In the genomic region with DNA sequence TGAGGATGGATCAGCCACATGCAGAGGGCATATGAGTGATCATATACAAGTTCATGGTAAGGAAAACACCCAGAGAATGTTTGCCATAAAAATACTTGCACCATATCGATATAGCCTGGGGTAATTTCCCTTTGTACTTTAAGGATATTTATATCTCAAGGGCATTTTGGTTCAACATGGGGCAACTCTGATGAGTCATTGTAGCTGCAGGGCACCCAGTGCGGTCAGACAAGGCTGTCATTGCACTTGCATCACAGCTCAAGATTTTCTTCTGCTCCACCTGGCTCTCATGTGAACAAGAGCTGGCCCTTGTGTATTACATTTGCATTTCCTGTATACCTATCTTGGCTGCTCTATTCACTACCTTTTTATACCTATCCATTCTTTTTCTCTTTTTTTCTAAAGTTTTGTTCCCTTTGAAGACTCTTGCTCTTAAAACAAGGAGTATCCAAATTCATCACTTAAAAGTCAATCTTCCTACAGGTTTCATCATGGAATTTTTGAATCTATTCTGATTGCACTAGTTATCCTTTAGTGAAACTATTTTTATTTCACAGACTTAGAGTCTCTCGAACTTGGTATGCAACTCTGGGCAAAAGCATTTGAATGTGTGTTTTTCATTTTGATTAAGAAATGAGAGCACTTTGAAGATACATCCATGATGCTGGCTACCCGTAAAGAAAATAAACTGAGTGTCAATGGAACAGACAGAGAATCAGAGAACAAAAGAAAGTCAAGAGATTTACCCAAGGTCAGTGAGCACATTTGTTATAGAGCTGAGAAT, we compare ENCODE assay signal across 1 cellular context.
TF ChIP-seq lines count a peak whose summit lies in the region.

No MANE protein-coding gene starts in this region.

TF ChIP-seq in HCT116, 20 proteins besides CTCF, POLR2A, EP300 and RAD21 (continued from another document):
- TF ChIP-seq, protein P1, sequence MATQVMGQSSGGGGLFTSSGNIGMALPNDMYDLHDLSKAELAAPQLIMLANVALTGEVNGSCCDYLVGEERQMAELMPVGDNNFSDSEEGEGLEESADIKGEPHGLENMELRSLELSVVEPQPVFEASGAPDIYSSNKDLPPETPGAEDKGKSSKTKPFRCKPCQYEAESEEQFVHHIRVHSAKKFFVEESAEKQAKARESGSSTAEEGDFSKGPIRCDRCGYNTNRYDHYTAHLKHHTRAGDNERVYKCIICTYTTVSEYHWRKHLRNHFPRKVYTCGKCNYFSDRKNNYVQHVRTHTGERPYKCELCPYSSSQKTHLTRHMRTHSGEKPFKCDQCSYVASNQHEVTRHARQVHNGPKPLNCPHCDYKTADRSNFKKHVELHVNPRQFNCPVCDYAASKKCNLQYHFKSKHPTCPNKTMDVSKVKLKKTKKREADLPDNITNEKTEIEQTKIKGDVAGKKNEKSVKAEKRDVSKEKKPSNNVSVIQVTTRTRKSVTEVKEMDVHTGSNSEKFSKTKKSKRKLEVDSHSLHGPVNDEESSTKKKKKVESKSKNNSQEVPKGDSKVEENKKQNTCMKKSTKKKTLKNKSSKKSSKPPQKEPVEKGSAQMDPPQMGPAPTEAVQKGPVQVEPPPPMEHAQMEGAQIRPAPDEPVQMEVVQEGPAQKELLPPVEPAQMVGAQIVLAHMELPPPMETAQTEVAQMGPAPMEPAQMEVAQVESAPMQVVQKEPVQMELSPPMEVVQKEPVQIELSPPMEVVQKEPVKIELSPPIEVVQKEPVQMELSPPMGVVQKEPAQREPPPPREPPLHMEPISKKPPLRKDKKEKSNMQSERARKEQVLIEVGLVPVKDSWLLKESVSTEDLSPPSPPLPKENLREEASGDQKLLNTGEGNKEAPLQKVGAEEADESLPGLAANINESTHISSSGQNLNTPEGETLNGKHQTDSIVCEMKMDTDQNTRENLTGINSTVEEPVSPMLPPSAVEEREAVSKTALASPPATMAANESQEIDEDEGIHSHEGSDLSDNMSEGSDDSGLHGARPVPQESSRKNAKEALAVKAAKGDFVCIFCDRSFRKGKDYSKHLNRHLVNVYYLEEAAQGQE (IDR thresholded peaks at IDR 0.05; ENCODE audit: low read depth) = no peak
- peak; percentile 60; the same call in 1 of the 2 replicates for TF ChIP-seq SIN3A (IDR thresholded peaks at IDR 0.05; ENCODE audit: low read depth)
